ENCODE assay signal across 11 cellular contexts in the genomic region with DNA sequence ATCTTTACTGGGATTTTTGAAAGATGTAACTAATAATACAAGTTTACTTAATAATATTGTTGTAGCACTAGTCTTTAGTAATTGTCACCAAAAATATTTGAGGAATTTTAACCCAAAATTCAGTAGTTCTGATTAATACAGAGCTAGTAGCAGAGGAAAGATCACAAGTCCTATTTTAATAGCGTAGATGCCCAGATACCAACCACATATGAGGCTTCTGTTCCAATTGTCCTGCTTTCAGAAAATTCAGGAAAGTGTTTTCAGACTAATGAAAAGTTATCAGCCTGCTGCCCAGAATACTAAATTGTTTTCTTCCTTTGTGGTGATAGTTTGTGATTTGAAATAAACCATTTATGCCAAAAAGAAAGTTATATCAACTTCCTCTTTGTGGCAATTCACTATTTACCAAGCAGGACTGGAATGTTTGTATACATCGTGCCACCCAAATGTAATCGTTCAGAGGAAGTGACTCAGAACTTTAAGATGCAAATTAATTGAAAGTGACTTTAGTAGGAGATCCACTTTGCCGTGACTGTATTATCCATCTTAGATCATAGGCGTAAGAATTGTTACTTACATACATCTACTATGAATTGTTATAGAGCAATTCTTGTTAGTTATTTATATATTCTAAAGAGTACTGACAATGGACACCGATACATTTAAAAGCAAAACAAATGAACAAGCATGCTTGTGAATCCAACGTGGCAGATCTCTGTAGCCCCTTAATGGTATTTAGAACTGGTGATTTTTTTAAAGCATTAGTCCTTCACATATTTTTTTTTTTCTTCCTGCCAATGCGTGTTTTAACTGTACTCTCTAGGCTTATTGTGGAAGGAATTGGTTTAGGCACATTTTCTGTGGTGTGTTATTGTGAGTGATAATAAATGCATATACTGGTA.
DNase-seq lines count a peak whose midpoint lies in the region; ATAC-seq, FAIRE-seq and TF ChIP-seq lines count a peak whose summit lies in the region.
"Had no signal": no experiment of that assay in that cellular context is flagged by ENCODE, and none has a peak within 500 bp of the region (broad histone marks: within the 10 kb centered on the region; RNA-seq: fewer than 3 reads in every experiment).

No MANE protein-coding gene starts in this region.

- FAIRE-seq in HepG2 (lab: Jason Lieb, UNC) = no peak

- H3K27ac ChIP-seq in HepG2 (ENCODE audit: extremely low read length, insufficient read depth, low read length) (no peak overlapping the region), right lobe of liver (no peak overlapping the region), HUES6 (ENCODE audit: low read depth, low read length) (peak overlapping the region; percentile 73), brain microvascular endothelial cell (peak overlapping the region; percentile 30)
- H3K27ac ChIP-seq: esophagus muscularis mucosa, WERI-Rb-1 had no signal

- TF ChIP-seq POLR2A in HepG2 (IDR thresholded peaks at IDR 0.05; ENCODE audit: insufficient read depth in 1 of 2, low read depth in 2 of 2, low read length in 2 of 2) = no peak
- no peak for TF ChIP-seq POLR2A in right lobe of liver (IDR thresholded peaks at IDR 0.05)

- H3K4me3 ChIP-seq in HepG2 (replicated peaks in 1 of 3; ENCODE audit: insufficient read depth in 1 of 3, low read depth in 2 of 3, low read length in 3 of 3) (no peak overlapping the region), right lobe of liver (no peak overlapping the region), HUES6 (ENCODE audit: low read depth, low read length) (no peak overlapping the region), brain microvascular endothelial cell (ENCODE audit: low read depth, low read length) (no peak overlapping the region)
- H3K4me3 ChIP-seq: esophagus muscularis mucosa had no signal

- no peaks in the 10 kb centered on the region for H4K20me1 ChIP-seq in HepG2 (ENCODE audit: insufficient read depth, low read length)

- no peak for TF ChIP-seq EP300 in HepG2 (IDR thresholded peaks at IDR 0.05; ENCODE audit: low read depth in 2 of 2, low read length in 2 of 2)
- no peak for TF ChIP-seq EP300 in HepG2 (CRISPR knock-in tag; IDR thresholded peaks at IDR 0.05; ENCODE audit: borderline replicate concordance)

- H3K36me3 ChIP-seq in HepG2 (replicated peaks in 1 of 2; ENCODE audit: control insufficient read depth in 1 of 2, insufficient read depth in 2 of 2, low read length in 2 of 2) (no peaks in the 10 kb centered on the region), right lobe of liver (no peaks in the 10 kb centered on the region), HUES6 (ENCODE audit: control insufficient read depth, insufficient read depth, low read length) (no peaks in the 10 kb centered on the region), brain microvascular endothelial cell (replicated peaks) (no peaks in the 10 kb centered on the region)
- H3K36me3 ChIP-seq: esophagus muscularis mucosa, WERI-Rb-1 had no signal

- H3K27me3 ChIP-seq in HepG2 (ENCODE audit: control insufficient read depth in 1 of 2, insufficient read depth in 2 of 2, low read length in 2 of 2) (no peaks in the 10 kb centered on the region), right lobe of liver (no peaks in the 10 kb centered on the region), HUES6 (ENCODE audit: control insufficient read depth, insufficient read depth, low read length) (no peaks in the 10 kb centered on the region), brain microvascular endothelial cell (replicated peaks) (no peaks in the 10 kb centered on the region)
- H3K27me3 ChIP-seq: esophagus muscularis mucosa had no signal

- no peak overlapping the region for H2AFZ ChIP-seq in HepG2 (ENCODE audit: low read length)

- in situ Hi-C loops in HepG2 (cut with HindIII; ENCODE audit: extremely low pct_ligation_motif_present, low pct_unique_long_range_greater_than_20kb) = no loop called here
- in situ Hi-C loops in brain microvascular endothelial cell (cut with HindIII; ENCODE audit: low pct_ligation_motif_present, low sequenced_read_pairs) = no loop called here

- peak; percentile 16 for DNase-seq in HepG2 (ENCODE audit: low spot score)
- no peak for DNase-seq in right lobe of liver
- DNase-seq in brain microvascular endothelial cell = no peak
- DNase-seq in retina = no peak
- DNase-seq in cerebellum (ENCODE audit: low spot score) = no peak
- no peak for DNase-seq in cerebellar nuclear complex (lab: John Stamatoyannopoulos, UW)
- no peak for DNase-seq in HPDE6-E6E7 (ENCODE audit: extremely low spot score)
- DNase-seq: stimulated activated CD4-positive, alpha-beta T cell treated with anti-CD3 and anti-CD28 coated beads, Interleukin-4, amount 100 ng/mL, for 1 hour; WERI-Rb-1 had no signal

- H3K4me1 ChIP-seq in HepG2 (ENCODE audit: insufficient read depth, low read length) (peaks cover 2% of the 10 kb centered on the region; the same call in 1 of the 2 replicates), right lobe of liver (no peaks in the 10 kb centered on the region), HUES6 (ENCODE audit: control insufficient read depth, insufficient read depth, low read length) (peaks cover 32% of the 10 kb centered on the region)

- H3K9me3 ChIP-seq in HepG2 (ENCODE audit: low read length) (no peaks in the 10 kb centered on the region; the same call in 1 of the 2 replicates), right lobe of liver (no peaks in the 10 kb centered on the region), HUES6 (ENCODE audit: control insufficient read depth, insufficient read depth, low read depth, low read length) (peaks cover 5% of the 10 kb centered on the region; the same call in 1 of the 2 replicates)
- H3K9me3 ChIP-seq: esophagus muscularis mucosa had no signal

- ATAC-seq in HepG2 (no peak), right lobe of liver (no peak)

- H3K4me2 ChIP-seq in HepG2 (ENCODE audit: low read depth, low read length) = no peak overlapping the region

- 92% methylated on average over 8 of the region's 8 CpGs for WGBS in HepG2 (ENCODE audit: low lambda C conversion rate)
- 48% methylated on average over 8 of the region's 8 CpGs for WGBS in right lobe of liver (ENCODE audit: insufficient coverage, low coverage, low lambda C conversion rate, missing lambda C conversion rate)

- TF ChIP-seq RAD21 in HepG2 (CRISPR knock-in tag; IDR thresholded peaks at IDR 0.05) = no peak

- CTCF ChIA-PET in HepG2 (lab: Yijun Ruan, JAX; ENCODE audit: low intra/inter-chr PET ratio, low total read pairs) = no interaction called here

- POLR2A ChIA-PET in HepG2 (lab: Yijun Ruan, JAX) = no interaction called here

- BruUV-seq in HepG2 (replicated peaks; lab: Mats Ljungman, UMichigan) = no TSS peak

- no peaks in the 10 kb centered on the region for H3K79me2 ChIP-seq in HepG2 (ENCODE audit: insufficient read depth, low read length)

- intact Hi-C loops in HepG2 (cut with micrococcal nuclease; ENCODE audit: unreplicated experiment) = no loop called here
- intact Hi-C loops in right lobe of liver (cut with DNase I) = no loop called here

- no peak for TF ChIP-seq CTCF in HepG2 (CRISPR knock-in tag; IDR thresholded peaks at IDR 0.05)
- no peak for TF ChIP-seq CTCF in right lobe of liver (IDR thresholded peaks at IDR 0.05)
- no peak for TF ChIP-seq CTCF in brain microvascular endothelial cell (IDR thresholded peaks at IDR 0.05; ENCODE audit: low read depth, low read length, missing control alignments)

- H3K9ac ChIP-seq in HepG2 (ENCODE audit: insufficient read depth, low read depth, low read length) = no peak overlapping the region
- no peak overlapping the region for H3K9ac ChIP-seq in HUES6 (ENCODE audit: low read length)

TF ChIP-seq in HepG2, 621 proteins besides CTCF, POLR2A, EP300 and RAD21 (continues in another document):
- no peak for TF ChIP-seq ZNF264 (CRISPR knock-in tag; IDR thresholded peaks at IDR 0.05)
- TF ChIP-seq ZNF276 (CRISPR knock-in tag; IDR thresholded peaks at IDR 0.05; ENCODE audit: low read depth) = no peak
- TF ChIP-seq MYPOP (CRISPR knock-in tag; IDR thresholded peaks at IDR 0.05) = no peak
- TF ChIP-seq, protein P1, sequence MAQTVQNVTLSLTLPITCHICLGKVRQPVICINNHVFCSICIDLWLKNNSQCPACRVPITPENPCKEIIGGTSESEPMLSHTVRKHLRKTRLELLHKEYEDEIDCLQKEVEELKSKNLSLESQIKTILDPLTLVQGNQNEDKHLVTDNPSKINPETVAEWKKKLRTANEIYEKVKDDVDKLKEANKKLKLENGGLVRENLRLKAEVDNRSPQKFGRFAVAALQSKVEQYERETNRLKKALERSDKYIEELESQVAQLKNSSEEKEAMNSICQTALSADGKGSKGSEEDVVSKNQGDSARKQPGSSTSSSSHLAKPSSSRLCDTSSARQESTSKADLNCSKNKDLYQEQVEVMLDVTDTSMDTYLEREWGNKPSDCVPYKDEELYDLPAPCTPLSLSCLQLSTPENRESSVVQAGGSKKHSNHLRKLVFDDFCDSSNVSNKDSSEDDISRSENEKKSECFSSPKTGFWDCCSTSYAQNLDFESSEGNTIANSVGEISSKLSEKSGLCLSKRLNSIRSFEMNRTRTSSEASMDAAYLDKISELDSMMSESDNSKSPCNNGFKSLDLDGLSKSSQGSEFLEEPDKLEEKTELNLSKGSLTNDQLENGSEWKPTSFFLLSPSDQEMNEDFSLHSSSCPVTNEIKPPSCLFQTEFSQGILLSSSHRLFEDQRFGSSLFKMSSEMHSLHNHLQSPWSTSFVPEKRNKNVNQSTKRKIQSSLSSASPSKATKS (CRISPR knock-in tag; IDR thresholded peaks at IDR 0.05) = no peak
- TF ChIP-seq ZNF619 (CRISPR knock-in tag; IDR thresholded peaks at IDR 0.05) = no peak
- TF ChIP-seq GPN1 (CRISPR knock-in tag; IDR thresholded peaks at IDR 0.05; ENCODE audit: borderline replicate concordance) = no peak

Comparison
In these comparisons a context has a peak if more than half of its experiments do, and no peak if none do; other contexts are left out.
1. H3K27ac ChIP-seq: peak in HUES6 (single experiment) and brain microvascular endothelial cell (single experiment); none in HepG2 (single experiment) and right lobe of liver (0 of 3).